In genomic region chr15:87954783-87955182, GRCh38 we compare ENCODE assay signal across 25 cellular contexts.
DNase-seq lines count a peak whose midpoint lies in the region; ATAC-seq and TF ChIP-seq lines count a peak whose summit lies in the region.
"Had no signal": no experiment of that assay in that cellular context is flagged by ENCODE, and none has a peak within 500 bp of the region (broad histone marks: within the 10 kb centered on the region; RNA-seq: fewer than 3 reads in every experiment).

No MANE protein-coding gene starts in this region.

- peak; percentile 73 to 89 (median 84) for ATAC-seq in psoas muscle
- ATAC-seq: GM23338, PC-3 had no signal

- H3K36me3 Mint-ChIP-seq in T-helper 2 cell treated with Interferon-gamma antibody and Interleukin-4, amounts not matched to agents 5 μg/mL and 100 μg/mL, for 36 hours (ENCODE audit: low read depth) = no peaks in the 10 kb centered on the region
- H3K36me3 Mint-ChIP-seq in activated CD4-positive, alpha-beta T cell treated with anti-CD3 and anti-CD28 coated beads, Interleukin-2, amount 10 ng/mL, durations not matched to agents 24 days and 14 days (ENCODE audit: low read depth) = no peaks in the 10 kb centered on the region
- H3K36me3 Mint-ChIP-seq: IgD-negative memory B cell had no signal

- H3K4me3 Mint-ChIP-seq in T-helper 2 cell treated with Interferon-gamma antibody and Interleukin-4, amounts not matched to agents 5 μg/mL and 100 μg/mL, for 36 hours = no peak overlapping the region
- H3K4me3 Mint-ChIP-seq in activated CD4-positive, alpha-beta T cell treated with anti-CD3 and anti-CD28 coated beads, Interleukin-2, amount 10 ng/mL, durations not matched to agents 24 days and 14 days = no peak overlapping the region
- H3K4me3 Mint-ChIP-seq: GM23338, IgD-negative memory B cell had no signal

- no peaks in the 10 kb centered on the region for H3K9me3 ChIP-seq in psoas muscle
- H3K9me3 ChIP-seq: SJSA1 had no signal

- no peaks in the 10 kb centered on the region for H3K36me3 ChIP-seq in psoas muscle (ENCODE audit: insufficient read depth in 1 of 2, low read depth in 1 of 2)
- H3K36me3 ChIP-seq: SJSA1 had no signal

- H3K27me3 ChIP-seq in psoas muscle (ENCODE audit: insufficient read depth in 3 of 3, low read length in 2 of 3) = peaks cover 0 to 3% (median 0%) of the 10 kb centered on the region in 3 donors
- H3K27me3 ChIP-seq: SJSA1 had no signal

- intact Hi-C loops in psoas muscle (cut with DNase I) = loop anchor here in 1 of 2 donors (5.0 kb wide), 1 partner anchor 427 kb away; no protein-coding TSS in a partner anchor
- intact Hi-C loops in activated CD4-positive, alpha-beta T cell treated with anti-CD3 and anti-CD28 coated beads, Interleukin-2, amount 10 ng/mL, durations not matched to agents 24 days and 14 days (cut with micrococcal nuclease) = no loop called here

- H3K4me1 ChIP-seq in psoas muscle = peaks cover 5% of the 10 kb centered on the region
- H3K4me1 ChIP-seq: SJSA1 had no signal

- no peaks in the 10 kb centered on the region for H3K9me3 Mint-ChIP-seq in T-helper 2 cell treated with Interferon-gamma antibody and Interleukin-4, amounts not matched to agents 5 μg/mL and 100 μg/mL, for 36 hours
- H3K9me3 Mint-ChIP-seq in activated CD4-positive, alpha-beta T cell treated with anti-CD3 and anti-CD28 coated beads, Interleukin-2, amount 10 ng/mL, durations not matched to agents 24 days and 14 days = no peaks in the 10 kb centered on the region
- H3K9me3 Mint-ChIP-seq: GM23338 had no signal

- no peaks in the 10 kb centered on the region for H3K4me1 Mint-ChIP-seq in T-helper 2 cell treated with Interferon-gamma antibody and Interleukin-4, amounts not matched to agents 5 μg/mL and 100 μg/mL, for 36 hours (ENCODE audit: low read depth)
- no peaks in the 10 kb centered on the region for H3K4me1 Mint-ChIP-seq in activated CD4-positive, alpha-beta T cell treated with anti-CD3 and anti-CD28 coated beads, Interleukin-2, amount 10 ng/mL, durations not matched to agents 24 days and 14 days

- 28 to 40% (median 30%) methylated on average over 2 of the region's 2 CpGs for WGBS in psoas muscle, 3 donors

- peak; percentile 52 for DNase-seq in AG09309 (ENCODE audit: low read depth)
- peak; percentile 34 for DNase-seq in AG20443 (ENCODE audit: low spot score)
- peak; percentile 17 for DNase-seq in fibroblast of pulmonary artery (ENCODE audit: low read depth)
- DNase-seq in psoas muscle = no peak
- DNase-seq in NCI-H226 = no peak
- no peak for DNase-seq in T-helper 2 cell treated with Interferon-gamma antibody and Interleukin-4, amounts not matched to agents 5 μg/mL and 100 μg/mL, for 36 hours (ENCODE audit: low spot score)
- no peak for DNase-seq in stimulated activated CD4-positive, alpha-beta T cell treated with anti-CD3 and anti-CD28 coated beads, Interleukin-12 subunit alpha, Interleukin-12 subunit beta, amount 100 ng/mL, for 4 hours
- DNase-seq in activated CD4-positive, alpha-beta T cell treated with anti-CD3 and anti-CD28 coated beads, Interleukin-2, amount 10 ng/mL, durations not matched to agents 24 days and 14 days = no peak
- DNase-seq: DMS153; DND-41; HCEC 1CT; NCI-H1105; NCI-H1436 treated with DMSO at 0.1 percent for 48 hours; NCI-H187 treated with DMSO at 0.1 percent for 48 hours; NCI-H2107; NCI-H446; NCI-H526; NCI-H82; NK-92 treated with Interleukin-12 subunit alpha and Interleukin-12 subunit beta, amount 100 ng/mL, for 24 hours; PC-3 had no signal

- no peak overlapping the region for H3K4me3 ChIP-seq in AG09309 (ENCODE audit: control insufficient read depth, low read depth, low read length)
- H3K4me3 ChIP-seq in fibroblast of pulmonary artery (replicated peaks; ENCODE audit: low read depth, low read length) = no peak overlapping the region
- H3K4me3 ChIP-seq in psoas muscle = no peak overlapping the region
- H3K4me3 ChIP-seq: GM23338, SJSA1 had no signal

- H3K27ac Mint-ChIP-seq in T-helper 2 cell treated with Interferon-gamma antibody and Interleukin-4, amounts not matched to agents 5 μg/mL and 100 μg/mL, for 36 hours = no peak overlapping the region
- no peak overlapping the region for H3K27ac Mint-ChIP-seq in activated CD4-positive, alpha-beta T cell treated with anti-CD3 and anti-CD28 coated beads, Interleukin-2, amount 10 ng/mL, durations not matched to agents 24 days and 14 days
- H3K27ac Mint-ChIP-seq: GM23338, IgD-negative memory B cell had no signal

- no peaks in the 10 kb centered on the region for H3K27me3 Mint-ChIP-seq in T-helper 2 cell treated with Interferon-gamma antibody and Interleukin-4, amounts not matched to agents 5 μg/mL and 100 μg/mL, for 36 hours (ENCODE audit: low read depth)
- no peaks in the 10 kb centered on the region for H3K27me3 Mint-ChIP-seq in activated CD4-positive, alpha-beta T cell treated with anti-CD3 and anti-CD28 coated beads, Interleukin-2, amount 10 ng/mL, durations not matched to agents 24 days and 14 days

- TF ChIP-seq CTCF in AG09309 (IDR thresholded peaks at IDR 0.05; ENCODE audit: control insufficient read depth, insufficient read depth, low read depth, low read length, missing control alignments) (no peak), fibroblast of pulmonary artery (IDR thresholded peaks at IDR 0.05; ENCODE audit: low read length, missing control alignments) (no peak), psoas muscle (IDR thresholded peaks at IDR 0.05) (no peak)

- no peak overlapping the region for H3K27ac ChIP-seq in psoas muscle
- H3K27ac ChIP-seq: HL-60, KMS-11, SJSA1 had no signal

Comparison
In these comparisons a context has a peak if more than half of its experiments do, and no peak if none do; other contexts are left out.
1. DNase-seq: peak in AG09309 (single experiment), AG20443 (single experiment) and fibroblast of pulmonary artery (single experiment); none in psoas muscle (0 of 2), NCI-H226 (single experiment), T-helper 2 cell treated with Interferon-gamma antibody and Interleukin-4, amounts not matched to agents 5 μg/mL and 100 μg/mL, for 36 hours (single experiment), stimulated activated CD4-positive, alpha-beta T cell treated with anti-CD3 and anti-CD28 coated beads, Interleukin-12 subunit alpha, Interleukin-12 subunit beta, amount 100 ng/mL, for 4 hours (single experiment) and activated CD4-positive, alpha-beta T cell treated with anti-CD3 and anti-CD28 coated beads, Interleukin-2, amount 10 ng/mL, durations not matched to agents 24 days and 14 days (single experiment).